17 cellular contexts compared by ENCODE assay signal in the genomic region with DNA sequence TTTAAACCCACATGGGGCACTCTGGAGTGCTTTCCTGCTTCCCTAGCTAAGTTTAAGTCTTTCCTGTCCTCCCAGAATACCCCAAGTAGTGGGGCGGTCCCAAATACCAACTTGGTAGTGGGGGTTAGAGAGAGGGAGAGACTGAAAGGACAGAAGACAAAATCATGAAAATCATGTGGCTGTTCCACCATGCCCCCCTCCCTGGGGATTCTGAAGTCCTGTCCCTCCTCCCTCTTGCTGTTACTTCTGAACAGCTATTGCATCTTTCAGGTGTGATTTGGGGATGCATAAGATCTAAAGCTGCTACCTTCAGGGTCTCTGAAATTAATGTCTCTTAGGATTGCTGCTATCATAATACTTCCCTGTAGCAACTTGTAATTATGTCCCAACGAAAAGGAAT.
"Had no signal": no experiment of that assay in that cellular context is flagged by ENCODE, and none has a peak within 500 bp of the region (broad histone marks: within the 10 kb centered on the region; RNA-seq: fewer than 3 reads in every experiment).

No MANE protein-coding gene starts in this region.

- H3K9me3 ChIP-seq: gastroesophageal sphincter, pancreas had no signal

- H3K4me1 ChIP-seq: pancreas had no signal

- H3K27me3 Mint-ChIP-seq: effector memory CD8-positive, alpha-beta T cell had no signal

- H3K4me3 Mint-ChIP-seq: activated naive CD4-positive, alpha-beta T cell treated with anti-CD3 and anti-CD28 coated beads for 36 hours; effector memory CD8-positive, alpha-beta T cell; mesothelial cell of epicardium; WTC11 had no signal

- H3K9me3 Mint-ChIP-seq: activated naive CD4-positive, alpha-beta T cell treated with anti-CD3 and anti-CD28 coated beads for 36 hours; activated T-helper 2 cell treated with anti-CD3 and anti-CD28 coated beads, Interferon-gamma antibody, Interleukin-2, Interleukin-4, amounts not matched to agents 10 μg/mL and 5 μg/mL and 100 μg/mL, durations not matched to agents 14 hours and 24 hours and 36 hours; effector memory CD8-positive, alpha-beta T cell had no signal

- H3K27ac Mint-ChIP-seq: activated naive CD4-positive, alpha-beta T cell treated with anti-CD3 and anti-CD28 coated beads for 36 hours; activated T-helper 2 cell treated with anti-CD3 and anti-CD28 coated beads, Interferon-gamma antibody, Interleukin-2, Interleukin-4, amounts not matched to agents 10 μg/mL and 5 μg/mL and 100 μg/mL, durations not matched to agents 14 hours and 24 hours and 36 hours; effector memory CD8-positive, alpha-beta T cell; mesothelial cell of epicardium; WTC11 had no signal

- ATAC-seq: effector memory CD8-positive, alpha-beta T cell; gastroesophageal sphincter; WTC11 had no signal

- H3K79me2 ChIP-seq: hepatocyte had no signal

- H3K4me2 ChIP-seq: hepatocyte had no signal

- DNase-seq: activated CD4-positive, alpha-beta T cell treated with anti-CD3 and anti-CD28 coated beads for 4 hours; activated naive CD4-positive, alpha-beta T cell treated with anti-CD3 and anti-CD28 coated beads for 36 hours; dermis blood vessel endothelial cell; effector memory CD8-positive, alpha-beta T cell; islet precursor cell; left ventricle myocardium superior; pancreas; SIG-M5; stimulated activated CD4-positive, alpha-beta T cell treated with anti-CD3 and anti-CD28 coated beads, Interleukin-15, amount 100 ng/mL, for 24 hours; stimulated activated CD4-positive, alpha-beta T cell treated with anti-CD3 and anti-CD28 coated beads, Interleukin-4, amount 100 ng/mL, for 24 hours; stimulated activated naive CD4-positive, alpha-beta T cell treated with Interleukin-2 at 50 U/mL for 16 hours; T-helper 2 cell had no signal

- H2AFZ ChIP-seq: hepatocyte had no signal

- H3K36me3 ChIP-seq: pancreas had no signal

- H3K36me3 Mint-ChIP-seq: WTC11 had no signal

- H3K4me3 ChIP-seq: gastroesophageal sphincter, hepatocyte, pancreas had no signal

- H3K27me3 ChIP-seq: gastroesophageal sphincter, hepatocyte, pancreas had no signal

- H3K27ac ChIP-seq: hepatocyte, pancreas had no signal
